ENCODE assay signal across 1 cellular context in genomic region chr7:73565675-73566342, GRCh38.
TF ChIP-seq lines count a peak whose summit lies in the region.

No MANE protein-coding gene starts in this region.

TF ChIP-seq in WTC11, 78 proteins besides CTCF, POLR2A, EP300 and RAD21 (continued from another document):
- TF ChIP-seq ZBTB21 (CRISPR knock-in tag; IDR thresholded peaks at IDR 0.05; ENCODE audit: borderline replicate concordance), result no peak
- no peak for TF ChIP-seq SP1 (CRISPR knock-in tag; conservative IDR thresholded peaks at IDR 0.05)
- no peak for TF ChIP-seq ATF3 (CRISPR knock-in tag; conservative IDR thresholded peaks at IDR 0.05)
- no peak for TF ChIP-seq NFATC4 (CRISPR knock-in tag; IDR thresholded peaks at IDR 0.05)
- no peak for TF ChIP-seq RORB (CRISPR knock-in tag; IDR thresholded peaks at IDR 0.05)
- TF ChIP-seq GABPB1 (CRISPR knock-in tag; IDR thresholded peaks at IDR 0.05), result no peak
- TF ChIP-seq FOXP1 (CRISPR knock-in tag; IDR thresholded peaks at IDR 0.05; ENCODE audit: borderline replicate concordance), result no peak
- no peak for TF ChIP-seq ERG (CRISPR knock-in tag; IDR thresholded peaks at IDR 0.05)
TF ChIP-seq in WTC11: peak in this region for 0.
